8 cellular contexts compared by ENCODE assay signal in the genomic region with DNA sequence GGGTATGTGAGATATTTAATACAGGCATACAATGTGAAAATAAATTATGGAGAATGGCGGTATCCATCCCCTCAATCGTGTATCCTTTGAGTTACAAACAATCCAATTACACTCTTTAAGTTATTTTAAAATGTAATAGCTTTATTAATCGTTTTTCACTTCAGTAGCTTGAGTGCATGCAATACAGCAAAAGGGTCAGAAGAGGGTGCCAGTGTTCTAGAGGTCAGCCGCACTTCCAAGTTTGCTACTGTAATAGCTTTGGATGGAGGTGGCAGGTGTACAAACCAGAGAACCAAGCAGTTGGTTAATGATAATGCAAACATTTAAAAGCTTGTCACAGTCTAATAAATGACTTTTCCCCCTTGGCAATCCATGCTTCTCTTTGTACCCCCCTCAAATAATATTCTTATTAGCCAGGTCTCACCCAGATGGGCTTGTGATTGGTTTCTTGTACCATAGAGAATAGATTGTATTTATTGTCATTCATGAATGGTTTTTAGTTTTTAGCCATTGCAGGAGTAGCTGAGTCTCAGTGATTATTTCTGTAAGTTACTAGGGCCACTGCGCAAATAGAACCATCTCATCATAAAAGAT.
A peak's percentile ranks its signal among the peaks of the same experiment; 100 is the strongest.
DNase-seq lines count a peak whose midpoint lies in the region; ATAC-seq and TF ChIP-seq lines count a peak whose summit lies in the region.

No MANE protein-coding gene starts in this region.

- no peak overlapping the region for H3K4me3 Mint-ChIP-seq in WTC11

- DNase-seq in NCI-H187 (lab: John Stamatoyannopoulos, UW) = peak; percentile 42 to 61
- no peak for DNase-seq in NCI-H187 treated with DMSO at 0.1 percent for 48 hours (lab: John Stamatoyannopoulos, UW)
- peak; percentile 42 for DNase-seq in NCI-H2227 treated with DMSO at 0.1 percent for 48 hours (lab: John Stamatoyannopoulos, UW)
- DNase-seq in WTC11 (ENCODE audit: low spot score) = peak; percentile 66
- DNase-seq in central memory CD4-positive, alpha-beta T cell = peak; percentile 53
- DNase-seq in kidney epithelial cell (ENCODE audit: low read depth) = no peak
- DNase-seq in stimulated activated CD4-positive, alpha-beta T cell treated with anti-CD3 and anti-CD28 coated beads, Interleukin-2, amount 100 ng/mL, for 4 hours (ENCODE audit: low read depth) = peak; percentile 55

- H3K36me3 ChIP-seq in kidney epithelial cell (ENCODE audit: control insufficient read depth, insufficient read depth, low read length) = no peaks in the 10 kb centered on the region

- CTCF ChIA-PET in WTC11 (lab: Charles Lee) = interaction anchor here (0.5 to 3.6 kb wide), 116 partner anchors 8 to 673 kb away, joined by 3 to 61 read pairs (median 5); partner anchors contain the start of genes RAD52 and WNT5B

- H3K27ac Mint-ChIP-seq in WTC11 = no peak overlapping the region

- H3K36me3 Mint-ChIP-seq in WTC11 = no peaks in the 10 kb centered on the region

- H3K9me3 Mint-ChIP-seq in WTC11 = no peaks in the 10 kb centered on the region

- POLR2A ChIA-PET in WTC11 (lab: Charles Lee) = no interaction called here

- TF ChIP-seq CTCF in WTC11 (IDR thresholded peaks at IDR 0.05) (peak; percentile 91), kidney epithelial cell (IDR thresholded peaks at IDR 0.05; ENCODE audit: insufficient read depth, low read length, poor library complexity, severe bottlenecking) (peak; percentile 88)

- no peaks in the 10 kb centered on the region for H3K27me3 ChIP-seq in kidney epithelial cell (ENCODE audit: control insufficient read depth, insufficient read depth, low read length)

- H3K4me3 ChIP-seq in kidney epithelial cell (ENCODE audit: low read depth, low read length) = no peak overlapping the region

- peaks cover 40% of the 10 kb centered on the region for H3K27me3 Mint-ChIP-seq in WTC11 (ENCODE audit: low read depth)

- H3K4me1 Mint-ChIP-seq in WTC11 = no peaks in the 10 kb centered on the region

- peak; percentile 32; the same call in 1 of the 2 replicates for ATAC-seq in WTC11
- no peak for ATAC-seq in GM18511 (IDR thresholded peaks at IDR 0.05; ENCODE audit: unreplicated experiment)

TF ChIP-seq in WTC11, 78 proteins besides CTCF, POLR2A, EP300 and RAD21:
- TF ChIP-seq FOXP1 (CRISPR knock-in tag; IDR thresholded peaks at IDR 0.05; ENCODE audit: borderline replicate concordance) = no peak
- TF ChIP-seq, protein P1, sequence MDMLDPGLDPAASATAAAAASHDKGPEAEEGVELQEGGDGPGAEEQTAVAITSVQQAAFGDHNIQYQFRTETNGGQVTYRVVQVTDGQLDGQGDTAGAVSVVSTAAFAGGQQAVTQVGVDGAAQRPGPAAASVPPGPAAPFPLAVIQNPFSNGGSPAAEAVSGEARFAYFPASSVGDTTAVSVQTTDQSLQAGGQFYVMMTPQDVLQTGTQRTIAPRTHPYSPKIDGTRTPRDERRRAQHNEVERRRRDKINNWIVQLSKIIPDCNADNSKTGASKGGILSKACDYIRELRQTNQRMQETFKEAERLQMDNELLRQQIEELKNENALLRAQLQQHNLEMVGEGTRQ (CRISPR knock-in tag; IDR thresholded peaks at IDR 0.05) = no peak
- TF ChIP-seq, protein P2, sequence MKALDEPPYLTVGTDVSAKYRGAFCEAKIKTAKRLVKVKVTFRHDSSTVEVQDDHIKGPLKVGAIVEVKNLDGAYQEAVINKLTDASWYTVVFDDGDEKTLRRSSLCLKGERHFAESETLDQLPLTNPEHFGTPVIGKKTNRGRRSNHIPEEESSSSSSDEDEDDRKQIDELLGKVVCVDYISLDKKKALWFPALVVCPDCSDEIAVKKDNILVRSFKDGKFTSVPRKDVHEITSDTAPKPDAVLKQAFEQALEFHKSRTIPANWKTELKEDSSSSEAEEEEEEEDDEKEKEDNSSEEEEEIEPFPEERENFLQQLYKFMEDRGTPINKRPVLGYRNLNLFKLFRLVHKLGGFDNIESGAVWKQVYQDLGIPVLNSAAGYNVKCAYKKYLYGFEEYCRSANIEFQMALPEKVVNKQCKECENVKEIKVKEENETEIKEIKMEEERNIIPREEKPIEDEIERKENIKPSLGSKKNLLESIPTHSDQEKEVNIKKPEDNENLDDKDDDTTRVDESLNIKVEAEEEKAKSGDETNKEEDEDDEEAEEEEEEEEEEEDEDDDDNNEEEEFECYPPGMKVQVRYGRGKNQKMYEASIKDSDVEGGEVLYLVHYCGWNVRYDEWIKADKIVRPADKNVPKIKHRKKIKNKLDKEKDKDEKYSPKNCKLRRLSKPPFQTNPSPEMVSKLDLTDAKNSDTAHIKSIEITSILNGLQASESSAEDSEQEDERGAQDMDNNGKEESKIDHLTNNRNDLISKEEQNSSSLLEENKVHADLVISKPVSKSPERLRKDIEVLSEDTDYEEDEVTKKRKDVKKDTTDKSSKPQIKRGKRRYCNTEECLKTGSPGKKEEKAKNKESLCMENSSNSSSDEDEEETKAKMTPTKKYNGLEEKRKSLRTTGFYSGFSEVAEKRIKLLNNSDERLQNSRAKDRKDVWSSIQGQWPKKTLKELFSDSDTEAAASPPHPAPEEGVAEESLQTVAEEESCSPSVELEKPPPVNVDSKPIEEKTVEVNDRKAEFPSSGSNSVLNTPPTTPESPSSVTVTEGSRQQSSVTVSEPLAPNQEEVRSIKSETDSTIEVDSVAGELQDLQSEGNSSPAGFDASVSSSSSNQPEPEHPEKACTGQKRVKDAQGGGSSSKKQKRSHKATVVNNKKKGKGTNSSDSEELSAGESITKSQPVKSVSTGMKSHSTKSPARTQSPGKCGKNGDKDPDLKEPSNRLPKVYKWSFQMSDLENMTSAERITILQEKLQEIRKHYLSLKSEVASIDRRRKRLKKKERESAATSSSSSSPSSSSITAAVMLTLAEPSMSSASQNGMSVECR (CRISPR knock-in tag; IDR thresholded peaks at IDR 0.05; ENCODE audit: borderline replicate concordance) = no peak
- no peak for TF ChIP-seq NFATC4 (CRISPR knock-in tag; IDR thresholded peaks at IDR 0.05)
- TF ChIP-seq, protein P3, sequence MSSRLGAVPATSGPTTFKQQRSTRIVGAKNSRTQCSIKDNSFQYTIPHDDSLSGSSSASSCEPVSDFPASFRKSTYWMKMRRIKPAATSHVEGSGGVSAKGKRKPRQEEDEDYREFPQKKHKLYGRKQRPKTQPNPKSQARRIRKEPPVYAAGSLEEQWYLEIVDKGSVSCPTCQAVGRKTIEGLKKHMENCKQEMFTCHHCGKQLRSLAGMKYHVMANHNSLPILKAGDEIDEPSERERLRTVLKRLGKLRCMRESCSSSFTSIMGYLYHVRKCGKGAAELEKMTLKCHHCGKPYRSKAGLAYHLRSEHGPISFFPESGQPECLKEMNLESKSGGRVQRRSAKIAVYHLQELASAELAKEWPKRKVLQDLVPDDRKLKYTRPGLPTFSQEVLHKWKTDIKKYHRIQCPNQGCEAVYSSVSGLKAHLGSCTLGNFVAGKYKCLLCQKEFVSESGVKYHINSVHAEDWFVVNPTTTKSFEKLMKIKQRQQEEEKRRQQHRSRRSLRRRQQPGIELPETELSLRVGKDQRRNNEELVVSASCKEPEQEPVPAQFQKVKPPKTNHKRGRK (CRISPR knock-in tag; IDR thresholded peaks at IDR 0.05; ENCODE audit: borderline replicate concordance) = no peak
- TF ChIP-seq, protein P4, sequence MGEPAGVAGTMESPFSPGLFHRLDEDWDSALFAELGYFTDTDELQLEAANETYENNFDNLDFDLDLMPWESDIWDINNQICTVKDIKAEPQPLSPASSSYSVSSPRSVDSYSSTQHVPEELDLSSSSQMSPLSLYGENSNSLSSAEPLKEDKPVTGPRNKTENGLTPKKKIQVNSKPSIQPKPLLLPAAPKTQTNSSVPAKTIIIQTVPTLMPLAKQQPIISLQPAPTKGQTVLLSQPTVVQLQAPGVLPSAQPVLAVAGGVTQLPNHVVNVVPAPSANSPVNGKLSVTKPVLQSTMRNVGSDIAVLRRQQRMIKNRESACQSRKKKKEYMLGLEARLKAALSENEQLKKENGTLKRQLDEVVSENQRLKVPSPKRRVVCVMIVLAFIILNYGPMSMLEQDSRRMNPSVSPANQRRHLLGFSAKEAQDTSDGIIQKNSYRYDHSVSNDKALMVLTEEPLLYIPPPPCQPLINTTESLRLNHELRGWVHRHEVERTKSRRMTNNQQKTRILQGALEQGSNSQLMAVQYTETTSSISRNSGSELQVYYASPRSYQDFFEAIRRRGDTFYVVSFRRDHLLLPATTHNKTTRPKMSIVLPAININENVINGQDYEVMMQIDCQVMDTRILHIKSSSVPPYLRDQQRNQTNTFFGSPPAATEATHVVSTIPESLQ (CRISPR knock-in tag; IDR thresholded peaks at IDR 0.05) = no peak
- TF ChIP-seq MXD4 (CRISPR knock-in tag; IDR thresholded peaks at IDR 0.05; ENCODE audit: borderline replicate concordance) = no peak
- TF ChIP-seq ZNF317 (CRISPR knock-in tag; IDR thresholded peaks at IDR 0.05; ENCODE audit: borderline replicate concordance, low read depth) = no peak
- TF ChIP-seq ZNF416 (CRISPR knock-in tag; IDR thresholded peaks at IDR 0.05) = no peak

Comparison
In these comparisons a context has a peak if more than half of its experiments do, and no peak if none do; other contexts are left out.
1. DNase-seq: peak in NCI-H187 (2 of 2), NCI-H2227 treated with DMSO at 0.1 percent for 48 hours (single experiment), WTC11 (single experiment), central memory CD4-positive, alpha-beta T cell (single experiment) and stimulated activated CD4-positive, alpha-beta T cell treated with anti-CD3 and anti-CD28 coated beads, Interleukin-2, amount 100 ng/mL, for 4 hours (single experiment); none in NCI-H187 treated with DMSO at 0.1 percent for 48 hours (single experiment) and kidney epithelial cell (single experiment).